8 cellular contexts compared by ENCODE assay signal in genomic region chr2:44715671-44716077, GRCh38.
A peak's percentile ranks its signal among the peaks of the same experiment; 100 is the strongest.
DNase-seq lines count a peak whose midpoint lies in the region; ATAC-seq, FAIRE-seq and TF ChIP-seq lines count a peak whose summit lies in the region.

No MANE protein-coding gene starts in this region.

- no peak overlapping the region for H3K27ac ChIP-seq in HepG2 (ENCODE audit: extremely low read length, insufficient read depth, low read length)
- no peak overlapping the region for H3K27ac ChIP-seq in prostate gland

- intact Hi-C loops in HepG2 (cut with micrococcal nuclease; ENCODE audit: unreplicated experiment) (loop anchor here (5.0 kb wide), 1 partner anchor 323 kb away; no protein-coding TSS in a partner anchor), prostate gland (cut with DNase I) (no loop called here)

- DNase-seq in DMS 273 treated with DMSO at 0.1 percent for 48 hours (lab: John Stamatoyannopoulos, UW): peak; percentile 13
- peak; percentile 7 for DNase-seq in MG63
- DNase-seq in astrocyte of the cerebellum (ENCODE audit: low read depth): peak; percentile 19
- peak; percentile 24 for DNase-seq in HepG2 (ENCODE audit: low spot score)
- no peak for DNase-seq in activated naive CD4-positive, alpha-beta T cell treated with Interleukin-2 at 50 U/mL for 16 hours
- DNase-seq in prostate gland (ENCODE audit: low spot score): no peak

- H2AFZ ChIP-seq in HepG2 (ENCODE audit: low read length): no peak overlapping the region

- in situ Hi-C loops in astrocyte of the cerebellum (cut with HindIII; ENCODE audit: low sequenced_read_pairs): no loop called here
- in situ Hi-C loops in HepG2 (cut with HindIII; ENCODE audit: extremely low pct_ligation_motif_present, low pct_unique_long_range_greater_than_20kb): no loop called here

- H3K4me1 ChIP-seq in HepG2 (ENCODE audit: insufficient read depth, low read length) (no peaks in the 10 kb centered on the region), prostate gland (replicated peaks) (no peaks in the 10 kb centered on the region)

- no peaks in the 10 kb centered on the region for H3K27me3 ChIP-seq in MG63
- H3K27me3 ChIP-seq in HepG2 (ENCODE audit: control insufficient read depth in 1 of 2, insufficient read depth in 2 of 2, low read length in 2 of 2): no peaks in the 10 kb centered on the region
- H3K27me3 ChIP-seq in prostate gland (replicated peaks; ENCODE audit: insufficient read depth): no peaks in the 10 kb centered on the region

- ATAC-seq in HepG2 (peak; percentile 93), HG03097 (IDR thresholded peaks at IDR 0.05; ENCODE audit: low FRiP score, unreplicated experiment) (no peak), esophagus mucosa (no peak)

- H3K4me2 ChIP-seq in HepG2 (ENCODE audit: low read depth, low read length): no peak overlapping the region

- TF ChIP-seq POLR2A in HepG2 (IDR thresholded peaks at IDR 0.05; ENCODE audit: insufficient read depth in 1 of 2, low read depth in 2 of 2, low read length in 2 of 2): no peak
- TF ChIP-seq POLR2A in prostate gland (IDR thresholded peaks at IDR 0.05): no peak

- 79% methylated on average over 3 of the region's 3 CpGs for WGBS in HepG2 (ENCODE audit: low lambda C conversion rate)
- WGBS in prostate gland: 76% methylated on average over 3 of the region's 3 CpGs

- H4K20me1 ChIP-seq in HepG2 (ENCODE audit: insufficient read depth, low read length): no peaks in the 10 kb centered on the region

- no peak overlapping the region for H3K9ac ChIP-seq in HepG2 (ENCODE audit: insufficient read depth, low read depth, low read length)

- H3K9me3 ChIP-seq in MG63: no peaks in the 10 kb centered on the region
- no peaks in the 10 kb centered on the region for H3K9me3 ChIP-seq in HepG2 (ENCODE audit: low read length)
- no peaks in the 10 kb centered on the region for H3K9me3 ChIP-seq in prostate gland

- no peaks in the 10 kb centered on the region for H3K79me2 ChIP-seq in HepG2 (ENCODE audit: insufficient read depth, low read length)

- BruUV-seq in HepG2 (replicated peaks; lab: Mats Ljungman, UMichigan): no TSS peak

- TF ChIP-seq EP300 in HepG2 (IDR thresholded peaks at IDR 0.05; ENCODE audit: low read depth in 2 of 2, low read length in 2 of 2) (no peak), HepG2 (CRISPR knock-in tag; IDR thresholded peaks at IDR 0.05; ENCODE audit: borderline replicate concordance) (no peak)

- peak; percentile 34; the same call in 1 of the 2 replicates for TF ChIP-seq RAD21 in HepG2 (CRISPR knock-in tag; IDR thresholded peaks at IDR 0.05)

- TF ChIP-seq CTCF in astrocyte of the cerebellum (IDR thresholded peaks at IDR 0.05; ENCODE audit: low read depth, low read length, missing control alignments) (peak; percentile 78), HepG2 (CRISPR knock-in tag; IDR thresholded peaks at IDR 0.05) (peak; percentile 57), prostate gland (IDR thresholded peaks at IDR 0.05) (peak in 1 of 4 experiments; percentile 5)

- POLR2A ChIA-PET in HepG2 (lab: Yijun Ruan, JAX): no interaction called here

- no peak overlapping the region for H3K4me3 ChIP-seq in MG63
- H3K4me3 ChIP-seq in astrocyte of the cerebellum (ENCODE audit: low read depth, low read length): no peak overlapping the region
- H3K4me3 ChIP-seq in HepG2 (replicated peaks in 1 of 3; ENCODE audit: insufficient read depth in 1 of 3, low read depth in 2 of 3, low read length in 3 of 3): no peak overlapping the region
- H3K4me3 ChIP-seq in prostate gland: no peak overlapping the region

- CTCF ChIA-PET in HepG2 (lab: Yijun Ruan, JAX; ENCODE audit: low intra/inter-chr PET ratio, low total read pairs): interaction anchor here (1.5 kb wide), 1 partner anchor 236 kb away, joined by 7 read pairs; no protein-coding TSS in a partner anchor

- FAIRE-seq in HepG2 (lab: Jason Lieb, UNC): no peak

- no peaks in the 10 kb centered on the region; the same call in 1 of the 2 replicates for H3K36me3 ChIP-seq in MG63
- H3K36me3 ChIP-seq in HepG2 (replicated peaks in 1 of 2; ENCODE audit: control insufficient read depth in 1 of 2, insufficient read depth in 2 of 2, low read length in 2 of 2): no peaks in the 10 kb centered on the region
- no peaks in the 10 kb centered on the region for H3K36me3 ChIP-seq in prostate gland

TF ChIP-seq in HepG2, 621 proteins besides CTCF, POLR2A, EP300 and RAD21:
- TF ChIP-seq ZNF205 (CRISPR knock-in tag; IDR thresholded peaks at IDR 0.05) (no peak), ZFP62 (CRISPR knock-in tag; IDR thresholded peaks at IDR 0.05) (no peak), STAG1 (CRISPR knock-in tag; IDR thresholded peaks at IDR 0.05) (peak; percentile 63), ZNF512B (CRISPR knock-in tag; IDR thresholded peaks at IDR 0.05; ENCODE audit: borderline replicate concordance) (no peak), SMC3 (IDR thresholded peaks at IDR 0.05; ENCODE audit: low read length) (peak; percentile 30; the same call in 1 of the 2 replicates), CREBL2 (CRISPR knock-in tag; IDR thresholded peaks at IDR 0.05; ENCODE audit: borderline replicate concordance) (no peak), HNRNPH1 (optimal IDR thresholded peaks at IDR 0.05; ENCODE audit: low read depth, low read length) (no peak), ZFP82 (CRISPR knock-in tag; IDR thresholded peaks at IDR 0.05; ENCODE audit: borderline replicate concordance) (no peak), ZNF362 (CRISPR knock-in tag; IDR thresholded peaks at IDR 0.05; ENCODE audit: borderline replicate concordance) (peak; percentile 35; the same call in 1 of the 2 replicates), NBN (conservative IDR thresholded peaks at IDR 0.05) (no peak), ZNF512 (CRISPR knock-in tag; IDR thresholded peaks at IDR 0.05) (no peak), PRMT3 (CRISPR knock-in tag; IDR thresholded peaks at IDR 0.05; ENCODE audit: borderline replicate concordance, low read depth) (no peak)

Comparison
In these comparisons a context has a peak if more than half of its experiments do, and no peak if none do; other contexts are left out.
1. DNase-seq: peak in DMS 273 treated with DMSO at 0.1 percent for 48 hours (single experiment), MG63 (single experiment), astrocyte of the cerebellum (single experiment) and HepG2 (single experiment); none in activated naive CD4-positive, alpha-beta T cell treated with Interleukin-2 at 50 U/mL for 16 hours (single experiment) and prostate gland (single experiment).